In the genomic region with DNA sequence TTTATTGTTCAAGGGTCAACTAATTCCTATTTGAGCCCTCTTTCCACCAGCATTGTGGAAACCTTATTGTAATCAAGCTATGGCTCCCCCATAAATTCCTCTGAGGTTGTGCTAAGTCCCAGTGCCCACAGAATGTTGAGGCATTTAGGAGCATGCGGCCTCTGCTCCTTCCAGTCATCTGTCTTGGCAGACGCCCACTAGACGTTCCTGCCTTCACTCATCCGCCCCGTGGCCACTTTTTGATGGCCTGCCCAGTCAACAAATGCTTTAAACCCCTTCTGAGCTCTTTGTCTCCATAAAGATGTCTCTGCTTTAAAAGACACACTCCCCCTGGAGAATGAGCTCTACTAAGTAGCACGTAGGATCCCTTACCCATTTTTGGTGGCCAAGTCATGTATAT, we compare ENCODE assay signal across 24 cellular contexts.
"Had no signal": no experiment of that assay in that cellular context is flagged by ENCODE, and none has a peak within 500 bp of the region (broad histone marks: within the 10 kb centered on the region; RNA-seq: fewer than 3 reads in every experiment).

No MANE protein-coding gene starts in this region.

- H3K4me2 ChIP-seq: hepatocyte had no signal

- H3K4me3 Mint-ChIP-seq: endodermal cell; memory B cell; mesothelial cell of epicardium; stimulated activated effector memory CD8-positive, alpha-beta T cell treated with anti-CD3 and anti-CD28 coated beads, Interleukin-12 subunit alpha, Interleukin-12 subunit beta, amount 100 ng/mL, for 72 hours had no signal

- H3K4me1 Mint-ChIP-seq: endodermal cell; memory B cell; naive B cell; stimulated activated effector memory CD8-positive, alpha-beta T cell treated with anti-CD3 and anti-CD28 coated beads, Interleukin-12 subunit alpha, Interleukin-12 subunit beta, amount 100 ng/mL, for 72 hours had no signal

- H3K4me3 ChIP-seq: colonic mucosa, hepatocyte, left ventricle myocardium inferior, lower lobe of right lung, pancreas, suprapubic skin, thyroid gland, upper lobe of left lung, vagina had no signal

- H3K9me3 ChIP-seq: colonic mucosa, left ventricle myocardium inferior, lower lobe of right lung, pancreas, suprapubic skin, thyroid gland, upper lobe of left lung, vagina had no signal

- H3K9me3 Mint-ChIP-seq: endodermal cell; mesothelial cell of epicardium; stimulated activated effector memory CD8-positive, alpha-beta T cell treated with anti-CD3 and anti-CD28 coated beads, Interleukin-12 subunit alpha, Interleukin-12 subunit beta, amount 100 ng/mL, for 72 hours had no signal

- H3K36me3 Mint-ChIP-seq: memory B cell; mesothelial cell of epicardium; naive B cell; stimulated activated effector memory CD8-positive, alpha-beta T cell treated with anti-CD3 and anti-CD28 coated beads, Interleukin-12 subunit alpha, Interleukin-12 subunit beta, amount 100 ng/mL, for 72 hours had no signal

- H3K79me2 ChIP-seq: hepatocyte had no signal

- H3K27me3 Mint-ChIP-seq: naive B cell had no signal

- H3K36me3 ChIP-seq: colonic mucosa, left ventricle myocardium inferior, lower lobe of right lung, pancreas, suprapubic skin, thyroid gland, upper lobe of left lung, vagina had no signal

- H3K4me1 ChIP-seq: colonic mucosa, left ventricle myocardium inferior, lower lobe of right lung, pancreas, suprapubic skin, thyroid gland, upper lobe of left lung, vagina had no signal

- H3K27ac ChIP-seq: colonic mucosa, hepatocyte, left ventricle myocardium inferior, lower lobe of right lung, pancreas, suprapubic skin, thyroid gland, upper lobe of left lung, vagina had no signal

- DNase-seq: colonic mucosa; effector CD4-positive, alpha-beta T cell; endodermal cell; erythroblast; kidney; left cardiac atrium; left ventricle myocardium inferior; lower lobe of right lung; naive B cell; nucleus accumbens; right cardiac atrium; stimulated activated CD4-positive, alpha-beta T cell treated with anti-CD3 and anti-CD28 coated beads, Interleukin-4, amount 100 ng/mL, for 1 hour; stimulated activated CD8-positive, alpha-beta memory T cell treated with anti-CD3 and anti-CD28 coated beads, Interleukin-4, amount 100 ng/mL, for 48 hours; stimulated activated naive CD8-positive, alpha-beta T cell treated with anti-CD3 and anti-CD28 coated beads, Interleukin-15, Interleukin-2, amounts not matched to agents 100 U/mL and 50 U/mL, for 24 hours; upper lobe of left lung had no signal

- H3K27me3 ChIP-seq: colonic mucosa, hepatocyte, pancreas, suprapubic skin, thyroid gland, upper lobe of left lung, vagina had no signal

- H3K27ac Mint-ChIP-seq: endodermal cell; memory B cell; naive B cell; progenitor cell of endocrine pancreas; stimulated activated effector memory CD8-positive, alpha-beta T cell treated with anti-CD3 and anti-CD28 coated beads, Interleukin-12 subunit alpha, Interleukin-12 subunit beta, amount 100 ng/mL, for 72 hours had no signal

- H2AFZ ChIP-seq: hepatocyte had no signal
